In genomic region chr12:95215925-95216324, GRCh38 we compare ENCODE assay signal across 8 cellular contexts. TPM values are rescaled to one million over a fixed set of nuclear protein-coding genes. Genes with fewer than 3 reads are reported as not detected.
DNase-seq lines count a peak whose midpoint lies in the region; ATAC-seq and TF ChIP-seq lines count a peak whose summit lies in the region.

No MANE protein-coding gene starts in this region.

- H3K4me1 Mint-ChIP-seq in T-helper 2 cell treated with Interferon-gamma antibody and Interleukin-4, amounts not matched to agents 5 μg/mL and 100 μg/mL, for 36 hours (ENCODE audit: low read depth): peaks cover 26% of the 10 kb centered on the region
- H3K4me1 Mint-ChIP-seq in nephron progenitor cell: peaks cover 55% of the 10 kb centered on the region

- H3K4me3 Mint-ChIP-seq in T-helper 2 cell treated with Interferon-gamma antibody and Interleukin-4, amounts not matched to agents 5 μg/mL and 100 μg/mL, for 36 hours: peak overlapping the region; percentile 97
- peak overlapping the region; percentile 96 for H3K4me3 Mint-ChIP-seq in nephron progenitor cell

- ATAC-seq in GM21423 (IDR thresholded peaks at IDR 0.05; ENCODE audit: unreplicated experiment) (no peak), HG02973 (IDR thresholded peaks at IDR 0.05; ENCODE audit: unreplicated experiment) (no peak)

- intact Hi-C loops in dorsolateral prefrontal cortex (cut with DNase I): loop anchor here (2.0 to 5.0 kb wide), 6 partner anchors 94 to 256 kb away; partner anchors contain the start of genes NR2C1 (in 2 of the 2), METAP2 (in 1 of the 2) and NDUFA12 (in 1 of the 2)

- no peaks in the 10 kb centered on the region for H3K9me3 Mint-ChIP-seq in T-helper 2 cell treated with Interferon-gamma antibody and Interleukin-4, amounts not matched to agents 5 μg/mL and 100 μg/mL, for 36 hours
- H3K9me3 Mint-ChIP-seq in nephron progenitor cell: peaks cover 3% of the 10 kb centered on the region

- no peaks in the 10 kb centered on the region for H3K27me3 ChIP-seq in dorsolateral prefrontal cortex

- H3K27ac Mint-ChIP-seq in T-helper 2 cell treated with Interferon-gamma antibody and Interleukin-4, amounts not matched to agents 5 μg/mL and 100 μg/mL, for 36 hours: no peak overlapping the region
- H3K27ac Mint-ChIP-seq in nephron progenitor cell: no peak overlapping the region

- peaks cover 11% of the 10 kb centered on the region for H3K36me3 Mint-ChIP-seq in T-helper 2 cell treated with Interferon-gamma antibody and Interleukin-4, amounts not matched to agents 5 μg/mL and 100 μg/mL, for 36 hours (ENCODE audit: low read depth)
- H3K36me3 Mint-ChIP-seq in nephron progenitor cell (ENCODE audit: low read depth): peaks cover 19% of the 10 kb centered on the region

- peak overlapping the region in 34 of 59 donors; percentile 3 to 99 (median 92) for H3K27ac ChIP-seq in dorsolateral prefrontal cortex

- H3K27me3 Mint-ChIP-seq in T-helper 2 cell treated with Interferon-gamma antibody and Interleukin-4, amounts not matched to agents 5 μg/mL and 100 μg/mL, for 36 hours (ENCODE audit: low read depth): peaks cover 21% of the 10 kb centered on the region
- H3K27me3 Mint-ChIP-seq in nephron progenitor cell (ENCODE audit: low read depth, poor library complexity): no peaks in the 10 kb centered on the region

- no peak for DNase-seq in T-helper 2 cell treated with Interferon-gamma antibody and Interleukin-4, amounts not matched to agents 5 μg/mL and 100 μg/mL, for 36 hours (ENCODE audit: low spot score)
- DNase-seq in T-helper 2 cell (no peak), NOMO-1 treated with DMSO at 0.1 percent for 48 hours (lab: John Stamatoyannopoulos, UW; ENCODE audit: unreplicated experiment) (peak; percentile 63), dorsolateral prefrontal cortex (no peak), nephron progenitor cell (no peak), foreskin melanocyte (no peak)

- TF ChIP-seq CTCF in dorsolateral prefrontal cortex (IDR thresholded peaks at IDR 0.05 in 54 of 56, conservative IDR thresholded peaks at IDR 0.05 in 2 of 56; ENCODE audit: low read depth in 1 of 56, partially characterized antibody in 56 of 56): no peak
- no peak for TF ChIP-seq CTCF in nephron progenitor cell (IDR thresholded peaks at IDR 0.05)

- H3K4me3 ChIP-seq in dorsolateral prefrontal cortex: peak overlapping the region; percentile 58 to 99 (median 89)

RNA-seq across cellular contexts. Expression of gene FGD6, which starts 1.3 kb away (rescaled TPM):
- total RNA-seq in dorsolateral prefrontal cortex: 10 to 100 TPM; 10.5 to 41.6 (median 21.8) TPM

RNA-seq across cellular contexts. Expression of gene VEZT, which starts 1.7 kb away (rescaled TPM):
- total RNA-seq in dorsolateral prefrontal cortex: 100 to 1,000 TPM in 96 of 120 experiments, 10 to 100 TPM in 24; 79.5 to 165 (median 110) TPM
